ENCODE assay signal across 15 cellular contexts in the genomic region with DNA sequence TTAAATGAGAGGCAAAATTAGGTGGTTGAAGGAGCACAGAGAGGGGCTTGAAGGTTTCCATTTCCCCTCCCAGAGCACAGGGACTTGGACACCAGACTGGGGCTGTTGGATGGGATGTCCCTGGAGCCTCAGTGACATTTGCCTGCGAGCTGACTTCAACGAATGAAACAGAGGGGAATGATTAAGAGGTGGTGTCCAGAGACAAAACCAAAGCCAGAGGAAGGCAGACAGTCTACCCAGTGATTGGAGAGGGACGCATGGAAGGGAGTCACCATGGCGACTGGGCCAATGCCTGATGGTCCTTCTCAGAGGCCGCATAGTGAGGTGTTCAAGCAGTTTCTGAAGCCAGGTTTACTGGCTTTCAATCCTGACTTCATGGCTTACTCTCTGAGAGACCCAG.
"Had no signal": no experiment of that assay in that cellular context is flagged by ENCODE, and none has a peak within 500 bp of the region (broad histone marks: within the 10 kb centered on the region; RNA-seq: fewer than 3 reads in every experiment).

No MANE protein-coding gene starts in this region.

- H3K4me2 ChIP-seq: hepatocyte had no signal

- H3K36me3 ChIP-seq: spleen had no signal

- FAIRE-seq: islet of Langerhans had no signal

- H3K4me1 ChIP-seq: spleen had no signal

- DNase-seq: effector memory CD8-positive, alpha-beta T cell; erythroblast; foreskin melanocyte; head of caudate nucleus; kidney glomerular epithelial cell; naive thymus-derived CD4-positive, alpha-beta T cell; nephron progenitor cell; posterior cingulate gyrus; spleen; stimulated activated CD4-positive, alpha-beta T cell treated with anti-CD3 and anti-CD28 coated beads, Interleukin-2, amount 100 ng/mL, for 24 hours; stimulated activated naive CD4-positive, alpha-beta T cell treated with Interleukin-2 at 50 U/mL for 16 hours; trophoblast cell had no signal

- ATAC-seq: effector memory CD8-positive, alpha-beta T cell; naive thymus-derived CD4-positive, alpha-beta T cell; sciatic nerve had no signal

- H3K27me3 ChIP-seq: hepatocyte had no signal

- H3K4me3 ChIP-seq: hepatocyte, spleen had no signal

- H3K27ac ChIP-seq: hepatocyte, spleen had no signal

- H3K27ac Mint-ChIP-seq: effector memory CD8-positive, alpha-beta T cell; naive thymus-derived CD4-positive, alpha-beta T cell; nephron progenitor cell had no signal

- H3K9me3 ChIP-seq: spleen had no signal

- H3K9me3 Mint-ChIP-seq: effector memory CD8-positive, alpha-beta T cell; nephron progenitor cell had no signal

- H3K36me3 Mint-ChIP-seq: naive thymus-derived CD4-positive, alpha-beta T cell had no signal
